Comparison of ENCODE assay signal across 16 cellular contexts in the genomic region with DNA sequence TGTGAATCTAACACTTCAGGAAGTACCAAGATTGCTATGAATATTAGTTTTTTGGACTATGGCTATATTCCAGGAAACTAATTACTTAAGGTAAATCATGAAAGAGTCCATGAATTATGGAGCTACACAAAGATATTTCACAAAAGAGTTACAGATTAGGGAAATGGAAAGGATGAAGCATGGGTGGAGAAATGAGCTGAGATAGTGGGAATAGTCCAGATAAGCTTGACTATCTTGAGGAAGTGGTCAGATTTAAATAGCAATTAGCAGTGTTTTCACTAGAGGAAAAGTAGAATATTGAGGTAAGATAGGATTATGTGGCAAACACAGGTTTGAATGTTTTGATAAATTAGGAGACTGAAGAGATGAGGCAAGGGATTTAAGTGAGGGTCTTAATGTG. TPM values are rescaled to one million over a fixed set of nuclear protein-coding genes. Genes with fewer than 3 reads are reported as not detected.
DNase-seq lines count a peak whose midpoint lies in the region; ATAC-seq and TF ChIP-seq lines count a peak whose summit lies in the region.
"Had no signal": no experiment of that assay in that cellular context is flagged by ENCODE, and none has a peak within 500 bp of the region (broad histone marks: within the 10 kb centered on the region; RNA-seq: fewer than 3 reads in every experiment).

No MANE protein-coding gene starts in this region.

- no peak for DNase-seq in heart left ventricle
- no peak for DNase-seq in Right ventricle myocardium superior
- no peak for DNase-seq in MCF 10A (ENCODE audit: unreplicated experiment)
- DNase-seq in kidney tubule cell (ENCODE audit: low spot score) = peak; percentile 6
- no peak for DNase-seq in tibial artery
- DNase-seq in NCI-H2107 treated with DMSO at 0.1 percent for 48 hours (lab: John Stamatoyannopoulos, UW; ENCODE audit: unreplicated experiment) = no peak
- DNase-seq in left colon = no peak
- DNase-seq: activated CD4-positive, CD25-positive, alpha-beta regulatory T cell; activated CD8-positive, alpha-beta memory T cell treated with anti-CD3 and anti-CD28 coated beads for 24 hours; KG1; NCI-H1417; stimulated activated naive CD8-positive, alpha-beta T cell treated with anti-CD3 and anti-CD28 coated beads, Interleukin-15, Interleukin-2, amounts not matched to agents 100 U/mL and 50 U/mL, for 24 hours had no signal

- intact Hi-C loops in heart left ventricle (cut with DNase I) (loop anchor here in 1 of 10 donors (2.0 kb wide), 1 partner anchor 41 kb away; a partner anchor contains a TSS), Right ventricle myocardium superior (cut with DNase I) (no loop called here), MCF 10A (cut with micrococcal nuclease) (no loop called here), tibial artery (cut with DNase I; ENCODE audit: low total_unique reads) (no loop called here), left colon (cut with DNase I, micrococcal nuclease) (no loop called here)

- no peak overlapping the region for H3K4me3 ChIP-seq in heart left ventricle
- no peak overlapping the region for H3K4me3 ChIP-seq in tibial artery

- TF ChIP-seq CTCF in heart left ventricle (IDR thresholded peaks at IDR 0.05) (no peak), MCF 10A (IDR thresholded peaks at IDR 0.05; ENCODE audit: unreplicated experiment) (no peak), tibial artery (IDR thresholded peaks at IDR 0.05) (no peak)

- H3K4me1 Mint-ChIP-seq in MCF 10A (ENCODE audit: insufficient read depth, unreplicated experiment) = peaks cover 8% of the 10 kb centered on the region
- H3K4me1 Mint-ChIP-seq: central memory CD8-positive, alpha-beta T cell; nephron had no signal

- no peaks in the 10 kb centered on the region for H3K27me3 ChIP-seq in heart left ventricle
- H3K27me3 ChIP-seq in tibial artery = no peaks in the 10 kb centered on the region

- H3K4me1 ChIP-seq in heart left ventricle = peaks cover 0 to 16% (median 8%) of the 10 kb centered on the region in 12 donors
- peaks cover 0 to 12% (median 0%) of the 10 kb centered on the region in 4 donors for H3K4me1 ChIP-seq in tibial artery

- H3K27me3 Mint-ChIP-seq in MCF 10A (ENCODE audit: insufficient read depth, unreplicated experiment) = no peaks in the 10 kb centered on the region
- H3K27me3 Mint-ChIP-seq: central memory CD8-positive, alpha-beta T cell had no signal

- no peaks in the 10 kb centered on the region for H3K9me3 ChIP-seq in heart left ventricle
- H3K9me3 ChIP-seq in tibial artery = no peaks in the 10 kb centered on the region

- CTCF ChIA-PET in MCF 10A (lab: Yijun Ruan, JAX) = interaction anchor here (1.0 to 2.6 kb wide), 2 partner anchors 8 to 24 kb away, joined by 4 to 14 read pairs; no protein-coding TSS in a partner anchor

- ATAC-seq in heart left ventricle = peak in 1 of 4 donors; percentile 39
- no peak for ATAC-seq in Right ventricle myocardium superior (ENCODE audit: poor library complexity)
- ATAC-seq in HG02642 (IDR thresholded peaks at IDR 0.05; ENCODE audit: poor library complexity, unreplicated experiment) = no peak
- no peak for ATAC-seq in left colon
- ATAC-seq: stimulated activated naive CD8-positive, alpha-beta T cell treated with anti-CD3 and anti-CD28 coated beads, Interleukin-15, Interleukin-2, amounts not matched to agents 100 U/mL and 50 U/mL, for 24 hours had no signal

- H3K36me3 ChIP-seq in heart left ventricle = no peaks in the 10 kb centered on the region
- H3K36me3 ChIP-seq in tibial artery = no peaks in the 10 kb centered on the region

- H3K9me3 Mint-ChIP-seq in MCF 10A (ENCODE audit: unreplicated experiment) = peaks cover 6% of the 10 kb centered on the region
- H3K9me3 Mint-ChIP-seq: central memory CD8-positive, alpha-beta T cell had no signal

- H3K27ac ChIP-seq in heart left ventricle (peak overlapping the region in 11 of 12 donors; percentile 20 to 75 (median 57)), tibial artery (peak overlapping the region; percentile 69 to 70)

- POLR2A ChIA-PET in MCF 10A (lab: Yijun Ruan, JAX) = interaction anchor here (0.8 to 1.0 kb wide), 2 partner anchors 68 to 118 kb away, joined by 3 to 6 read pairs; a partner anchor contains a TSS

- no peaks in the 10 kb centered on the region for H3K36me3 Mint-ChIP-seq in MCF 10A (ENCODE audit: insufficient read depth, unreplicated experiment)

- no peak for TF ChIP-seq POLR2A in heart left ventricle (IDR thresholded peaks at IDR 0.05)

- peak overlapping the region; percentile 7 for H3K27ac Mint-ChIP-seq in MCF 10A (ENCODE audit: low read depth, unreplicated experiment)
- H3K27ac Mint-ChIP-seq: activated T-helper 1 cell treated with anti-CD3 and anti-CD28 coated beads, Interleukin-12 subunit alpha, Interleukin-12 subunit beta, Interleukin-2, Interleukin-4 antibody, amounts not matched to agents 30 ng/mL and 10 ng/mL and 1 ng/mL, durations not matched to agents 14 hours and 24 hours and 36 hours; nephron had no signal

- H3K4me3 Mint-ChIP-seq in MCF 10A (ENCODE audit: unreplicated experiment) = no peak overlapping the region
- H3K4me3 Mint-ChIP-seq: activated T-helper 1 cell treated with anti-CD3 and anti-CD28 coated beads, Interleukin-12 subunit alpha, Interleukin-12 subunit beta, Interleukin-2, Interleukin-4 antibody, amounts not matched to agents 30 ng/mL and 10 ng/mL and 1 ng/mL, durations not matched to agents 14 hours and 24 hours and 36 hours; central memory CD8-positive, alpha-beta T cell; nephron had no signal

- BruUV-seq in MCF 10A (replicated peaks; lab: Mats Ljungman, UMichigan) = no TSS peak

RNA-seq across cellular contexts. Expression of a gene that starts 42.1 kb away (rescaled TPM):
- total RNA-seq in heart left ventricle = 10 to 100 TPM; 14.7 to 25.5 (median 18.5) TPM
- 10 to 100 TPM; 12.9 to 29.3 TPM for polyA plus RNA-seq in heart left ventricle
- 17.1 TPM for total RNA-seq in Right ventricle myocardium superior
- total RNA-seq in MCF 10A (2022) = 6.3 and 8.7 TPM in 2 replicates
- total RNA-seq in left colon = 10 to 100 TPM; 28.8 to 32.9 TPM
